ENCODE assay signal across 1 cellular context in genomic region chr9:134293031-134293521, GRCh38.
TF ChIP-seq lines count a peak whose summit lies in the region.

No MANE protein-coding gene starts in this region.

TF ChIP-seq in HepG2, 621 proteins besides CTCF, POLR2A, EP300 and RAD21:
- TF ChIP-seq HMG20B (CRISPR knock-in tag; conservative IDR thresholded peaks at IDR 0.05) (no peak), ZNF687 (CRISPR knock-in tag; IDR thresholded peaks at IDR 0.05) (peak; percentile 57), MYPOP (CRISPR knock-in tag; IDR thresholded peaks at IDR 0.05) (no peak), ZNF563 (CRISPR knock-in tag; IDR thresholded peaks at IDR 0.05) (0 out of 2 replicates have a peak, but pooled peaks have one; percentile 23), ZNF557 (CRISPR knock-in tag; IDR thresholded peaks at IDR 0.05) (no peak), ZSCAN25 (CRISPR knock-in tag; IDR thresholded peaks at IDR 0.05) (peak; percentile 99), ZFY (CRISPR knock-in tag; IDR thresholded peaks at IDR 0.05) (peak; percentile 17; the same call in 1 of the 2 replicates), ZSCAN29 (CRISPR knock-in tag; conservative IDR thresholded peaks at IDR 0.05) (no peak), RARA (CRISPR knock-in tag; IDR thresholded peaks at IDR 0.05) (peak; percentile 51), ZNF576 (CRISPR knock-in tag; IDR thresholded peaks at IDR 0.05) (0 out of 2 replicates have a peak, but pooled peaks have one; percentile 29), ZNF501 (CRISPR knock-in tag; IDR thresholded peaks at IDR 0.05) (0 out of 2 replicates have a peak, but pooled peaks have one; percentile 19), ZBTB26 (CRISPR knock-in tag; IDR thresholded peaks at IDR 0.05; ENCODE audit: borderline replicate concordance) (no peak), PAXIP1 (CRISPR knock-in tag; conservative IDR thresholded peaks at IDR 0.05) (no peak)
- TF ChIP-seq, protein P1, sequence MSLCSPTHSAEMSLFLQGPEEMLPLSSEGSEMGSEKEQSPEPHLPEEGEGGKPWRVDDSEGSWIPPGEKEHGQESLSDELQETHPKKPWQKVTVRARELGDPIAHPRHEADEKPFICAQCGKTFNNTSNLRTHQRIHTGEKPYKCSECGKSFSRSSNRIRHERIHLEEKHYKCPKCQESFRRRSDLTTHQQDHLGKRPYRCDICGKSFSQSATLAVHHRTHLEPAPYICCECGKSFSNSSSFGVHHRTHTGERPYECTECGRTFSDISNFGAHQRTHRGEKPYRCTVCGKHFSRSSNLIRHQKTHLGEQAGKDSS (CRISPR knock-in tag; IDR thresholded peaks at IDR 0.05; ENCODE audit: borderline replicate concordance, low read depth), result peak; percentile 71; the same call in 1 of the 2 replicates
